In the genomic region with DNA sequence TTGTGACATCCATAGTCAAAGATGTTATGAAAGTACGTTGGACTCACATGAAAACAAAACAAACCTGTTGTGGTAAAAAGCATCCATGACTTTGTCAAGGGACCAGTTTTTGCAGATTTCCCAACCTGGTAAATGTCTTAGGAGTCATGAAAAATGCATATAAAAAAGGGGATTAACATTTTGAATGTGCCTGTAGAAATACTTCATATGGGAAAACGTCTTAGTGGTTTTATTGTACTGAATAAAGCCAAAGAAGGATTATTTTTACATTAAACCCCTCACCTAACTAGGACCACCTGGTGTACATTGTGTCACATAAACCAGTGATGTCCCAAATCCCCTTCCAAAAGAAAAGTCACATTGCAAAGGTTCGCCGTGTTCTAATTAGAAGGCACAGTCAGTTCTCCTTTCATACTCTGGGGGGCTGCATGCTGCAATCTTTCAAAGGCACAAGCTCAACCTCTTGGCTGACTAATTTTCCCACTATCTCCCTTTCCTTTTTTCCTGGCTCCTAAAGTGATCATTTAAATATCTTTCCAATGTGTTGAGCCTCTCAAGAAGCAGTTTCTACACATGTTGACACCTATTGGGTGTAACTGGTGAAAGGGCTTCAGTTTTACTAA, we compare ENCODE assay signal across 8 cellular contexts.
DNase-seq lines count a peak whose midpoint lies in the region; ATAC-seq and TF ChIP-seq lines count a peak whose summit lies in the region.

No MANE protein-coding gene starts in this region.

- H3K9me2 ChIP-seq in Loucy (replicated peaks; ENCODE audit: low read depth, low read length): no peaks in the 10 kb centered on the region

- H3K9ac ChIP-seq in Loucy (ENCODE audit: low read depth, low read length, poor library complexity, severe bottlenecking): no peak overlapping the region

- no peak overlapping the region for H3K4me3 Mint-ChIP-seq in nephron progenitor cell

- H3K9me3 Mint-ChIP-seq in nephron progenitor cell: no peaks in the 10 kb centered on the region

- H3K4me2 ChIP-seq in Loucy (ENCODE audit: low read depth, low read length, poor library complexity, severe bottlenecking): no peak overlapping the region

- no peaks in the 10 kb centered on the region for H3K36me3 ChIP-seq in Loucy (ENCODE audit: insufficient read depth, low read length)

- peaks cover 8% of the 10 kb centered on the region for H3K27me3 Mint-ChIP-seq in nephron progenitor cell (ENCODE audit: low read depth, poor library complexity)

- H3K27me3 ChIP-seq in Loucy (ENCODE audit: insufficient read depth, low read length, poor library complexity, severe bottlenecking): no peaks in the 10 kb centered on the region

- no peaks in the 10 kb centered on the region for H3K79me2 ChIP-seq in Loucy (ENCODE audit: insufficient read depth, low read length)

- H3F3A ChIP-seq in Loucy (ENCODE audit: low read depth): no peaks in the 10 kb centered on the region

- DNase-seq in Daoy (ENCODE audit: low read depth) (peak; percentile 52), cardiac fibroblast (ENCODE audit: low read depth in 2 of 2) (peak; percentile 10 to 11), nephron progenitor cell (no peak)
- DNase-seq in activated effector memory CD4-positive, alpha-beta T cell treated with Interleukin-2 at 50 U/mL for 16 hours: no peak

- TF ChIP-seq CTCF in Loucy (conservative IDR thresholded peaks at IDR 0.05; ENCODE audit: low read length) (peak; percentile 47), cardiac fibroblast (IDR thresholded peaks at IDR 0.05; ENCODE audit: low read depth, low read length) (peak; percentile 53), nephron progenitor cell (IDR thresholded peaks at IDR 0.05) (peak; percentile 56)

- H3K9me3 ChIP-seq in Loucy (ENCODE audit: insufficient read depth, low read depth, low read length): no peaks in the 10 kb centered on the region

- no peaks in the 10 kb centered on the region for H3K4me1 ChIP-seq in Loucy (ENCODE audit: insufficient read depth, low read length, poor library complexity, severe bottlenecking)

- no peak overlapping the region for H2AFZ ChIP-seq in Loucy (ENCODE audit: low read length)

- no peaks in the 10 kb centered on the region for H4K20me1 ChIP-seq in Loucy (ENCODE audit: insufficient read depth, low read length, poor library complexity, severe bottlenecking)

- H3K36me3 Mint-ChIP-seq in nephron progenitor cell (ENCODE audit: low read depth): no peaks in the 10 kb centered on the region

- H3K4me1 Mint-ChIP-seq in nephron progenitor cell: peaks cover 55% of the 10 kb centered on the region

- ATAC-seq in GM19395 (IDR thresholded peaks at IDR 0.05; ENCODE audit: unreplicated experiment) (no peak), HG02610 (IDR thresholded peaks at IDR 0.05; ENCODE audit: unreplicated experiment) (no peak), GM21447 (IDR thresholded peaks at IDR 0.05; ENCODE audit: unreplicated experiment) (no peak)

- H3K27ac Mint-ChIP-seq in nephron progenitor cell: no peak overlapping the region

- no peak overlapping the region for H3K4me3 ChIP-seq in Loucy (ENCODE audit: low read length, poor library complexity, severe bottlenecking)
- H3K4me3 ChIP-seq in cardiac fibroblast (replicated peaks in 1 of 2; ENCODE audit: low read depth in 2 of 2, low read length in 2 of 2): no peak overlapping the region

Comparison
In these comparisons a context has a peak if more than half of its experiments do, and no peak if none do; other contexts are left out.
1. DNase-seq: peak in Daoy (single experiment) and cardiac fibroblast (2 of 2); none in nephron progenitor cell (single experiment) and activated effector memory CD4-positive, alpha-beta T cell treated with Interleukin-2 at 50 U/mL for 16 hours (single experiment).
2. Peak in every context shown above with its lines, with median percentiles within 50 percentile points of each other: CTCF ChIP-seq.